27 cellular contexts compared by ENCODE assay signal in the genomic region with DNA sequence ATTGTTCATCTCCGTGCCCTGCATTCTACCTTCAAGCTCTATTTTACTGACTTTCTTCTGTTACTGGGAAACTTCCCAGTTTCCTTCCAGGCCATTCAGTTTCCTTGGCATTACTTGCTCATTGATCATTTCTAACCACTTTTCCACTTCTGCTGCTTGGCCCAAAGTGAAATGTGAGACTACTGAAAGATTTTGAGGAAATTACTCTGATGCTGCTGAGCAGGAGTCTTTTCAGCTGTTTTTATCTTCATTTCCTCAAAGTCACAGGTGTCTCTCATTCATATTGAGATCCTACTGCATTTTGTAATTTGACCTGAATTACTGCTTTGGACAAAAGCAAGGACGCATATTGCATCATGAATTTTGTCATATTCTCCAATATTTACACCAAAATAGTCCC. TPM values are rescaled to one million over a fixed set of nuclear protein-coding genes. Genes with fewer than 3 reads are reported as not detected.
"Had no signal": no experiment of that assay in that cellular context is flagged by ENCODE, and none has a peak within 500 bp of the region (broad histone marks: within the 10 kb centered on the region; RNA-seq: fewer than 3 reads in every experiment).

No MANE protein-coding gene starts in this region.

- DNase-seq: activated CD4-positive, alpha-beta T cell treated with anti-CD3 and anti-CD28 coated beads for 1 hour; activated CD4-positive, alpha-beta T cell treated with anti-CD3 and anti-CD28 coated beads, Interleukin-2, amount 50 U/mL, for 1 hour; activated CD8-positive, alpha-beta T cell treated with anti-CD3 and anti-CD28 coated beads, Interleukin-2, amount 10 ng/mL, durations not matched to agents 7 days and 5 days; activated gamma-delta T cell treated with Interleukin-2 at 50 U/mL for 16 hours; body of pancreas; dermis blood vessel endothelial cell; effector memory CD4-positive, alpha-beta T cell; foreskin keratinocyte; immature natural killer cell; left ventricle myocardium inferior; psoas muscle; right cardiac atrium; stimulated activated CD4-positive, alpha-beta T cell treated with anti-CD3 and anti-CD28 coated beads, Interleukin-1b, Interleukin-23, amount 100 ng/mL, for 48 hours; stimulated activated naive CD8-positive, alpha-beta T cell treated with anti-CD3 and anti-CD28 coated beads, Interleukin-15, amount 100 ng/mL, for 72 hours; T-cell; tibial artery; WERI-Rb-1 had no signal

- FAIRE-seq: TTC549, urothelium cell line had no signal

- H3K4me3 ChIP-seq: body of pancreas, cardiac muscle cell, left ventricle myocardium inferior, psoas muscle, skin epidermis, tibial artery had no signal

- H3K27ac ChIP-seq: body of pancreas, cardiac muscle cell, foreskin keratinocyte, left ventricle myocardium inferior, psoas muscle, tibial artery, WERI-Rb-1 had no signal

- H3K27me3 ChIP-seq: body of pancreas, cardiac muscle cell, tibial artery had no signal

- ATAC-seq: activated CD8-positive, alpha-beta T cell treated with anti-CD3 and anti-CD28 coated beads, Interleukin-2, amount 10 ng/mL, durations not matched to agents 7 days and 5 days; body of pancreas; foreskin keratinocyte; natural killer cell treated with Interleukin-12 subunit alpha and Interleukin-12 subunit beta and Interleukin-15 and Interleukin-18, amount 100 ng/mL, for 72 hours; psoas muscle; right cardiac atrium; stimulated activated naive CD8-positive, alpha-beta T cell treated with anti-CD3 and anti-CD28 coated beads, Interleukin-15, amount 100 ng/mL, for 72 hours; T-cell had no signal

- H3K9me3 ChIP-seq: body of pancreas, left ventricle myocardium inferior, psoas muscle, tibial artery had no signal

- H3K4me1 ChIP-seq: body of pancreas, foreskin keratinocyte, left ventricle myocardium inferior, psoas muscle, tibial artery had no signal

- H3K36me3 ChIP-seq: cardiac muscle cell, left ventricle myocardium inferior, tibial artery, WERI-Rb-1 had no signal

RNA-seq across cellular contexts. Expression of a gene that starts 26.4 kb away (rescaled TPM):
- total RNA-seq: activated CD8-positive, alpha-beta T cell treated with anti-CD3 and anti-CD28 coated beads, Interleukin-2, amount 10 ng/mL, durations not matched to agents 7 days and 5 days; body of pancreas; cardiac muscle cell; chondrocyte; dermis blood vessel endothelial cell; foreskin keratinocyte; kidney epithelial cell; lung microvascular endothelial cell; mesothelial cell of epicardium; natural killer cell treated with Interleukin-12 subunit alpha and Interleukin-12 subunit beta and Interleukin-15 and Interleukin-18, amount 100 ng/mL, for 72 hours; osteocyte; T-cell had no signal
- polyA plus RNA-seq: cardiac muscle cell, foreskin keratinocyte, immature natural killer cell had no signal
